8 cellular contexts compared by ENCODE assay signal in genomic region chr7:10974717-10975032, GRCh38. TPM values are rescaled to one million over a fixed set of nuclear protein-coding genes. Genes with fewer than 3 reads are reported as not detected.
DNase-seq lines count a peak whose midpoint lies in the region; ATAC-seq and TF ChIP-seq lines count a peak whose summit lies in the region.

No MANE protein-coding gene starts in this region.

- H4K8ac ChIP-seq in mesenchymal stem cell (ENCODE audit: low read length): no peak overlapping the region

- no peak for ATAC-seq in HG03280 (IDR thresholded peaks at IDR 0.05; ENCODE audit: unreplicated experiment)
- ATAC-seq in GM21515 (IDR thresholded peaks at IDR 0.05; ENCODE audit: unreplicated experiment): no peak

- no peaks in the 10 kb centered on the region for H3K9me3 ChIP-seq in MG63
- H3K9me3 ChIP-seq in adipocyte (ENCODE audit: control insufficient read depth, low read length): no peaks in the 10 kb centered on the region
- H3K9me3 ChIP-seq in mesenchymal stem cell (ENCODE audit: control insufficient read depth, low read length): no peaks in the 10 kb centered on the region

- no peak for DNase-seq in GM12865 (ENCODE audit: low read depth)
- no peak for DNase-seq in MG63
- no peak for DNase-seq in adipocyte (ENCODE audit: low read depth)
- no peak for DNase-seq in mesenchymal stem cell
- no peak for DNase-seq in KBM-7
- DNase-seq in amniotic stem cell (lab: John Stamatoyannopoulos, UW): no peak

- H2BK15ac ChIP-seq in mesenchymal stem cell (ENCODE audit: low read depth, poor library complexity, severe bottlenecking): no peak overlapping the region

- H2BK120ac ChIP-seq in mesenchymal stem cell (ENCODE audit: low read depth, low read length): no peak overlapping the region

- H3K9ac ChIP-seq in adipocyte (ENCODE audit: low read length) (peak overlapping the region; percentile 90), mesenchymal stem cell (ENCODE audit: low read length) (peak overlapping the region; percentile 95)

- H3K4ac ChIP-seq in mesenchymal stem cell (ENCODE audit: low read depth in 1 of 2, low read length in 2 of 2): peak overlapping the region in 1 of 2 experiments; percentile 8

- peaks cover 9% of the 10 kb centered on the region for H3K4me1 ChIP-seq in adipocyte (ENCODE audit: control insufficient read depth, insufficient read depth, low read length)
- H3K4me1 ChIP-seq in mesenchymal stem cell (ENCODE audit: control insufficient read depth, insufficient read depth, low read depth, low read length): no peaks in the 10 kb centered on the region

- H2AFZ ChIP-seq in mesenchymal stem cell (ENCODE audit: low read depth, low read length): no peak overlapping the region

- no peak overlapping the region for H2BK5ac ChIP-seq in mesenchymal stem cell (ENCODE audit: low read depth, low read length, poor library complexity, severe bottlenecking)

- H3K4me2 ChIP-seq in mesenchymal stem cell (ENCODE audit: low read length, poor library complexity, severe bottlenecking): peak overlapping the region; percentile 62

- H3K4me3 ChIP-seq in GM12865 (ENCODE audit: low read depth, low read length): peak overlapping the region; percentile 89
- peak overlapping the region; percentile 70 for H3K4me3 ChIP-seq in MG63
- H3K4me3 ChIP-seq in adipocyte (ENCODE audit: low read length): peak overlapping the region; percentile 91
- H3K4me3 ChIP-seq in mesenchymal stem cell (ENCODE audit: insufficient read depth in 1 of 2, low read depth in 1 of 2, low read length in 2 of 2): peak overlapping the region; percentile 76 to 95

- no peak for TF ChIP-seq CTCF in GM12865 (IDR thresholded peaks at IDR 0.05; ENCODE audit: insufficient read depth, low read depth, low read length, missing control alignments)

- no peak overlapping the region for H3K14ac ChIP-seq in mesenchymal stem cell (ENCODE audit: low read length in 2 of 2)

- no peak overlapping the region for H4K91ac ChIP-seq in mesenchymal stem cell (ENCODE audit: low read length)

- H3K36me3 ChIP-seq in MG63 (peaks cover 31% of the 10 kb centered on the region), adipocyte (ENCODE audit: control insufficient read depth, insufficient read depth, low read length, severe bottlenecking) (peaks cover 14% of the 10 kb centered on the region), mesenchymal stem cell (ENCODE audit: control insufficient read depth in 1 of 2, insufficient read depth in 2 of 2, low read depth in 1 of 2, low read length in 2 of 2) (peaks cover 0 to 15% of the 10 kb centered on the region in 2 experiments)

- H3K27ac ChIP-seq in mesenchymal stem cell (ENCODE audit: low read length, poor library complexity, severe bottlenecking): no peak overlapping the region

- WGBS in mesenchymal stem cell: 8% methylated on average over 2 of the region's 3 CpGs

- H3K27me3 ChIP-seq in MG63: peaks cover 5% of the 10 kb centered on the region; the same call in 1 of the 2 replicates
- no peaks in the 10 kb centered on the region for H3K27me3 ChIP-seq in adipocyte (replicated peaks; ENCODE audit: control insufficient read depth, insufficient read depth, low read length)
- H3K27me3 ChIP-seq in mesenchymal stem cell (ENCODE audit: control insufficient read depth in 1 of 2, insufficient read depth in 1 of 2, low read length in 2 of 2): no peaks in the 10 kb centered on the region

- peaks cover 14% of the 10 kb centered on the region for H3K79me1 ChIP-seq in mesenchymal stem cell (replicated peaks; ENCODE audit: low read length, poor library complexity, severe bottlenecking)

- H2AK5ac ChIP-seq in mesenchymal stem cell (ENCODE audit: low read length, severe bottlenecking): no peak overlapping the region

- H3K18ac ChIP-seq in mesenchymal stem cell (ENCODE audit: low read depth in 1 of 2, low read length in 2 of 2): no peak overlapping the region

- H2BK12ac ChIP-seq in mesenchymal stem cell (ENCODE audit: low read length in 2 of 2): no peak overlapping the region

- no peak overlapping the region for H3K23ac ChIP-seq in mesenchymal stem cell (ENCODE audit: low read length in 2 of 2)

- in situ Hi-C loops in KBM-7 (cut with MboI; ENCODE audit: low pct_unique_long_range_greater_than_20kb, low sequenced_read_pairs): no loop called here

RNA-seq across cellular contexts. Expression of gene PHF14, which starts 1.0 kb away (rescaled TPM):
- 17.2 and 22.2 TPM in 2 replicates for total RNA-seq in MG63 (2014; rRNA removed; shearing (Covaris generic); ENCODE audit: low replicate concordance)
- 31.7 TPM for polyA plus RNA-seq in mesenchymal stem cell (2013, experiment 1 of 2)
- polyA plus RNA-seq in mesenchymal stem cell (2013, experiment 2 of 2): 34.3 TPM
